ENCODE assay signal across 11 cellular contexts in the genomic region with DNA sequence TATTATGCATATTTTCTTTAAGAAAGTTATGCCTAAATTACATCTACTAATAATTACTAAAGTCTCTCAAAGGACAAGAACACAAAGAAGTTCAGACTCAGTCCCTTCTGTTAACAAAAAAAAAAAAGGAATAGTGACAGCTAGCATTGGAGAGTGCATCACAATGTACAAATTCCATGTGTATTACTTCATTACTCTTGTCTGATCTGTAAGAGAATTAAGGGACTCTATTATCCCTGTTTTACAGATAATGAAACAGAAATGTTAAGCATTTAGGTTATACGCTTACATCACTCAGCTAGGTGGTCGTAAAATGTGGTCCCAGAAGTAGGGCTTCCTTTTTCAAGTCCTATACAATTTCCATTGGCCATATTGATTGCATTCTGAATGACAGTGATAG. TPM values are rescaled to one million over a fixed set of nuclear protein-coding genes. Genes with fewer than 3 reads are reported as not detected.
"Had no signal": no experiment of that assay in that cellular context is flagged by ENCODE, and none has a peak within 500 bp of the region (broad histone marks: within the 10 kb centered on the region; RNA-seq: fewer than 3 reads in every experiment).

No MANE protein-coding gene starts in this region.

- H3K4me1 Mint-ChIP-seq: natural killer cell had no signal

- H3K4me3 ChIP-seq: breast epithelium, mucosa of descending colon, prostate gland, sigmoid colon had no signal

- ATAC-seq: activated CD4-positive, CD25-positive, alpha-beta regulatory T cell treated with anti-CD3 and anti-CD28 coated beads, Interleukin-2, amount 50 U/mL, for 24 hours; natural killer cell had no signal

- H3K9me3 Mint-ChIP-seq: natural killer cell had no signal

- DNase-seq: activated naive CD4-positive, alpha-beta T cell treated with anti-CD3 and anti-CD28 coated beads, Interleukin-2, amount 50 U/mL, for 16 hours; mucosa of descending colon; natural killer cell; sigmoid colon; stimulated activated CD4-positive, alpha-beta T cell treated with anti-CD3 and anti-CD28 coated beads, Interleukin-4, amount 100 ng/mL, for 1 hour had no signal

- H3K4me1 ChIP-seq: breast epithelium, prostate gland had no signal

- H3K4me3 Mint-ChIP-seq: natural killer cell had no signal

- H3K36me3 Mint-ChIP-seq: natural killer cell had no signal

- H3K36me3 ChIP-seq: breast epithelium, prostate gland, sigmoid colon had no signal

- H3K9me3 ChIP-seq: breast epithelium, mucosa of descending colon, prostate gland, sigmoid colon had no signal

- H3K27ac Mint-ChIP-seq: natural killer cell had no signal

- H3K27ac ChIP-seq: breast epithelium, prostate gland, sigmoid colon had no signal

- H3K27me3 ChIP-seq: breast epithelium, sigmoid colon had no signal

RNA-seq across cellular contexts. Expression of a gene that starts 17.2 kb away (rescaled TPM):
- total RNA-seq: endothelial cell of umbilical vein; lung microvascular endothelial cell; T-helper 2 cell treated with Interferon-gamma antibody and Interleukin-4, amounts not matched to agents 100 ng/mL and 5 ng/mL, for 36 hours had no signal
- polyA plus RNA-seq: endothelial cell of umbilical vein had no signal

RNA-seq across cellular contexts. Expression of a gene that starts 26.6 kb away (rescaled TPM):
- total RNA-seq: endothelial cell of umbilical vein, lung microvascular endothelial cell had no signal
- polyA plus RNA-seq: endothelial cell of umbilical vein had no signal
